8 cellular contexts compared by ENCODE assay signal in the genomic region with DNA sequence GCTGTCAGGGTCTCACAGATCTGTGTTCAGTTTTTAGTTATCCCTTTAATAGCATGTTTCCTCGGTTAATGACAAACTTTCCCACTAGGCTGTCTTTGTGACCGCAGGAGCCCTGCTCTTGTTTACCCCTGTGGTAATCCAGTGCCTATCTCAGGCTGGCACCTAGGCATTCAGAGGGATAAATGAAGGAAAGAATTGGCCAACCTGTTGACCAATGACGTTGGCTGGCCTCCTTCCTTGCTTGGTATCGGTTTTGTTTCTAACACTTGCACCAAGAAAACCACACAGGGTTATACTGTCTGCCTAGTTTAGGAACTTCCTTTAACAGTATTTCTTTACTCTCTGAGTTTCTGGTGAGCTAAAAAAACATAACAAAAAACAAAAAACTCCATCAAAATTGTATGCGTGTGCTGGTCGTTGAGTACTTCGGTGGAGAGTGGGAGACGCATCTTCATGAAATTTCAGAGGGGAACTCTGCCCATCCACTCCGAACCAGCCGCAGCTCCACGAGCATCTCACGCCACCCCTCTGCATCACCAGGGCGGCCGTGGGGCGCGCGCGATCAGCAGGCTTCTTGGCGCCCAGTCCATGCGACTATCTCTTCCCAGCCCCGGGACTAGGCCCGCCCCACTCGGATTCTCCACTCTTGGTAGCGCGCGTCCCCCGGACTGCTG. TPM values are rescaled to one million over a fixed set of nuclear protein-coding genes. Genes with fewer than 3 reads are reported as not detected.
DNase-seq lines count a peak whose midpoint lies in the region; ATAC-seq and TF ChIP-seq lines count a peak whose summit lies in the region.

No MANE protein-coding gene starts in this region.

- peak; percentile 61 for ATAC-seq in GM18907 (IDR thresholded peaks at IDR 0.05; ENCODE audit: unreplicated experiment)
- peak; percentile 41 for ATAC-seq in HG03097 (IDR thresholded peaks at IDR 0.05; ENCODE audit: low FRiP score, unreplicated experiment)
- peak; percentile 67 for ATAC-seq in T-helper 17 cell

- no peaks in the 10 kb centered on the region for H3K27me3 Mint-ChIP-seq in T-helper 17 cell

- TF ChIP-seq CTCF in 22Rv1 (IDR thresholded peaks at IDR 0.05) (no peak), fibroblast of lung (conservative IDR thresholded peaks at IDR 0.05 in 1 of 2, IDR thresholded peaks at IDR 0.05 in 1 of 2; ENCODE audit: low read depth in 1 of 2, low read length in 2 of 2) (no peak)

- peak overlapping the region; percentile 83 for H3K9ac ChIP-seq in fibroblast of lung (ENCODE audit: insufficient read depth, low read length)

- DNase-seq in T-helper 17 cell (no peak), fibroblast of lung (ENCODE audit: low read depth in 2 of 2) (no peak), KG1 (lab: John Stamatoyannopoulos, UW) (no peak), NAMALWA (ENCODE audit: low spot score) (no peak)

- H3K36me3 ChIP-seq in fibroblast of lung (ENCODE audit: control insufficient read depth, insufficient read depth, low read length) (no peaks in the 10 kb centered on the region), neuron (ENCODE audit: insufficient read depth, low read length) (no peaks in the 10 kb centered on the region)

- H3K27ac Mint-ChIP-seq in T-helper 17 cell = peak overlapping the region; percentile 96

- H2AFZ ChIP-seq in fibroblast of lung (ENCODE audit: low read length) = peak overlapping the region; percentile 87
- H2AFZ ChIP-seq in neuron (ENCODE audit: low read depth, low read length) = peak overlapping the region; percentile 99

- no peaks in the 10 kb centered on the region for H4K20me1 ChIP-seq in fibroblast of lung (ENCODE audit: control insufficient read depth, extremely low read depth, insufficient read depth, low read length)

- H3K27ac ChIP-seq in 22Rv1 (peak overlapping the region; percentile 61), fibroblast of lung (ENCODE audit: insufficient read depth, low read length) (peak overlapping the region; percentile 65)

- H3K9me3 ChIP-seq in T-helper 17 cell (ENCODE audit: control insufficient read depth, low read length, poor library complexity, severe bottlenecking) (no peaks in the 10 kb centered on the region), fibroblast of lung (ENCODE audit: control insufficient read depth, insufficient read depth, low read depth, low read length) (no peaks in the 10 kb centered on the region), neuron (ENCODE audit: low read length) (no peaks in the 10 kb centered on the region)

- no peaks in the 10 kb centered on the region for H3K27me3 ChIP-seq in fibroblast of lung (ENCODE audit: control insufficient read depth, insufficient read depth, low read length)
- no peaks in the 10 kb centered on the region for H3K27me3 ChIP-seq in neuron (ENCODE audit: insufficient read depth, low read length)

- peak overlapping the region; percentile 90 for H3K4me2 ChIP-seq in fibroblast of lung (ENCODE audit: extremely low read depth, insufficient read depth, low read length)

- peaks cover 6% of the 10 kb centered on the region for H3K36me3 Mint-ChIP-seq in T-helper 17 cell (ENCODE audit: low read depth)

- H3K4me3 Mint-ChIP-seq in T-helper 17 cell = peak overlapping the region; percentile 95

- no peaks in the 10 kb centered on the region for H3K79me2 ChIP-seq in fibroblast of lung (ENCODE audit: control insufficient read depth, insufficient read depth, low read length)

- peaks cover 44% of the 10 kb centered on the region for H3K4me1 Mint-ChIP-seq in T-helper 17 cell

- H3K4me1 ChIP-seq in fibroblast of lung (ENCODE audit: control insufficient read depth, extremely low read depth, insufficient read depth, low read length) (peaks cover 13% of the 10 kb centered on the region), neuron (ENCODE audit: insufficient read depth, low read length) (peaks cover 6% of the 10 kb centered on the region)

- H3K4me3 ChIP-seq in fibroblast of lung (replicated peaks in 1 of 4; ENCODE audit: control extremely low read depth in 1 of 4, insufficient read depth in 1 of 4, low read depth in 3 of 4, low read length in 4 of 4) = peak overlapping the region; percentile 49 to 86 (median 71)
- H3K4me3 ChIP-seq in neuron (ENCODE audit: low read length) = peak overlapping the region; percentile 86

RNA-seq across cellular contexts. Expression of a gene that starts 0.6 kb away (rescaled TPM):
- total RNA-seq in T-helper 17 cell (10 to 100 TPM in 1 of 2 donors, 1 to 10 TPM in 1; 7.3 to 22.5 TPM), fibroblast of lung (28.2 and 33.4 TPM in 2 replicates)
- 20.8 and 50.8 TPM in 2 replicates for polyA plus RNA-seq in fibroblast of lung
- 17.6 and 39.8 TPM in 2 replicates for polyA plus RNA-seq in fibroblast of lung (2012)
- 27.5 and 43.1 TPM in 2 replicates for polyA minus RNA-seq in fibroblast of lung (ENCODE audit: low replicate concordance)

RNA-seq across cellular contexts. Expression of a gene that starts 22.4 kb away (rescaled TPM):
- total RNA-seq in T-helper 17 cell = 10 to 100 TPM; 59.1 to 76.5 TPM
- total RNA-seq in fibroblast of lung = 15.7 and 16.3 TPM in 2 replicates
- polyA plus RNA-seq in fibroblast of lung = 28.9 and 31.5 TPM in 2 replicates
- 27.1 and 28.7 TPM in 2 replicates for polyA plus RNA-seq in fibroblast of lung (2012)
- 17.0 and 20.8 TPM in 2 replicates for polyA minus RNA-seq in fibroblast of lung (ENCODE audit: low replicate concordance)

RNA-seq across cellular contexts. Expression of a gene that starts 39.9 kb away (rescaled TPM):
- total RNA-seq in T-helper 17 cell (not detected), fibroblast of lung (not detected in 2 replicates)
- not detected in 2 replicates for polyA plus RNA-seq in fibroblast of lung
- polyA plus RNA-seq in fibroblast of lung (2012) = not detected in 2 replicates
- not detected in 2 replicates for polyA minus RNA-seq in fibroblast of lung (ENCODE audit: low replicate concordance)
